ENCODE assay signal across 29 cellular contexts in the genomic region with DNA sequence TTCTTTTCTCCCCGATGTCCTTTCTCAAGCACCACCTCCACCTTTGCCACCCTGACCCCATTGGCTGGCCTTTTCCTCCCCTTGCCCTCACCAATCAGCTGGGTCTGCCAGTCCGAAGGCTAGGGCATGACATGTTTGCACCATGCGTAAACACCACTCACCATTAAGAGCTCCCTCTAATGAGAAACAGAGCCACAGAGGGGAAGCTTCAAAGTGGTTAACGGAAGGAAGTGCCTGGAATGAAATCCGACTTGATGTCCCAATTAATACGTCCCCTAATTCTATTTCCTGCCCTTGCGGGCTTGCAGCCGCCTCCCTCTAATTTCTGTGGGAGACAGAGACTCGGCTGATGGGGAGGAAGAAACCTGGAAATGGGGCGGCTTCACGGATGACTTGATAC.
"Had no signal": no experiment of that assay in that cellular context is flagged by ENCODE, and none has a peak within 500 bp of the region (broad histone marks: within the 10 kb centered on the region; RNA-seq: fewer than 3 reads in every experiment).

No MANE protein-coding gene starts in this region.

- H3K4me3 ChIP-seq: coronary artery, dorsolateral prefrontal cortex, heart right ventricle, left ventricle myocardium inferior, ovary, prostate gland, smooth muscle cell, upper lobe of right lung had no signal

- H3K27ac Mint-ChIP-seq: effector memory CD8-positive, alpha-beta T cell; naive thymus-derived CD4-positive, alpha-beta T cell; stimulated activated memory B cell treated with anti-CD40 and anti-IgM and Interleukin-4, amounts not matched to agents 10 μg/mL and 1 μg/mL and 100 μg/mL, for 72 hours; stimulated activated naive CD8-positive, alpha-beta T cell treated with anti-CD3 and anti-CD28 coated beads, Interleukin-15, amount 100 ng/mL, for 72 hours had no signal

- H3K27ac ChIP-seq: brain microvascular endothelial cell, coronary artery, dorsolateral prefrontal cortex, heart right ventricle, left ventricle myocardium inferior, ovary, prostate gland, upper lobe of right lung, VCaP had no signal

- H3K4me3 Mint-ChIP-seq: effector memory CD8-positive, alpha-beta T cell; naive thymus-derived CD4-positive, alpha-beta T cell; stimulated activated memory B cell treated with anti-CD40 and anti-IgM and Interleukin-4, amounts not matched to agents 10 μg/mL and 1 μg/mL and 100 μg/mL, for 72 hours; stimulated activated naive CD8-positive, alpha-beta T cell treated with anti-CD3 and anti-CD28 coated beads, Interleukin-15, amount 100 ng/mL, for 72 hours had no signal

- H3K36me3 Mint-ChIP-seq: naive thymus-derived CD4-positive, alpha-beta T cell; stimulated activated memory B cell treated with anti-CD40 and anti-IgM and Interleukin-4, amounts not matched to agents 10 μg/mL and 1 μg/mL and 100 μg/mL, for 72 hours had no signal

- H3K27me3 ChIP-seq: brain microvascular endothelial cell, ovary, upper lobe of right lung had no signal

- DNase-seq: activated CD4-positive, alpha-beta T cell treated with anti-CD3 and anti-CD28 coated beads for 48 hours; activated CD4-positive, alpha-beta T cell treated with anti-CD3 and anti-CD28 coated beads, Interleukin-2, amount 50 U/mL, for 48 hours; activated CD8-positive, alpha-beta memory T cell treated with anti-CD3 and anti-CD28 coated beads for 24 hours; activated CD8-positive, alpha-beta memory T cell treated with anti-CD3 and anti-CD28 coated beads, Interleukin-2, amount 50 U/mL, for 4 hours; activated gamma-delta T cell treated with Interleukin-2 at 50 U/mL for 16 hours; activated naive CD4-positive, alpha-beta T cell treated with anti-CD3 and anti-CD28 coated beads, Interleukin-2, amount 50 U/mL, for 16 hours; activated T-cell treated with anti-CD3 and anti-CD28 coated beads, Interleukin-2, amount 50 U/mL, for 1 hour; amniotic stem cell; brain microvascular endothelial cell; dorsolateral prefrontal cortex; effector memory CD8-positive, alpha-beta T cell; foreskin melanocyte; heart right ventricle; kidney glomerular epithelial cell; left ventricle myocardium inferior; naive thymus-derived CD4-positive, alpha-beta T cell; ovary; stimulated activated CD4-positive, alpha-beta T cell treated with anti-CD3 and anti-CD28 coated beads, Interleukin-1b, Interleukin-23, amount 100 ng/mL, for 48 hours; stimulated activated CD4-positive, alpha-beta T cell treated with anti-CD3 and anti-CD28 coated beads, Interleukin-4, amount 100 ng/mL, for 4 hours; stimulated activated CD8-positive, alpha-beta memory T cell treated with anti-CD3 and anti-CD28 coated beads, Interleukin-4, amount 100 ng/mL, for 48 hours; stimulated activated naive CD8-positive, alpha-beta T cell treated with anti-CD3 and anti-CD28 coated beads, Interleukin-15, amount 100 ng/mL, for 72 hours; substantia nigra; upper lobe of right lung had no signal

- ATAC-seq: activated CD4-positive, CD25-positive, alpha-beta regulatory T cell treated with anti-CD3 and anti-CD28 coated beads, Interleukin-2, amount 50 U/mL, for 24 hours; effector memory CD8-positive, alpha-beta T cell; naive thymus-derived CD4-positive, alpha-beta T cell; stimulated activated memory B cell treated with anti-CD40 and anti-IgM and Interleukin-4, amounts not matched to agents 10 μg/mL and 1 μg/mL and 100 μg/mL, for 72 hours; stimulated activated naive CD8-positive, alpha-beta T cell treated with anti-CD3 and anti-CD28 coated beads, Interleukin-15, amount 100 ng/mL, for 72 hours; upper lobe of right lung had no signal

- H3K4me2 ChIP-seq: smooth muscle cell had no signal

- H3K27me3 Mint-ChIP-seq: effector memory CD8-positive, alpha-beta T cell had no signal

- H3K4me1 ChIP-seq: prostate gland had no signal

- H3K9me3 ChIP-seq: heart right ventricle, ovary, prostate gland, upper lobe of right lung had no signal

- H3K36me3 ChIP-seq: brain microvascular endothelial cell, heart right ventricle, left ventricle myocardium inferior, ovary, prostate gland, upper lobe of right lung had no signal

- H3K4me1 Mint-ChIP-seq: naive thymus-derived CD4-positive, alpha-beta T cell; stimulated activated naive CD8-positive, alpha-beta T cell treated with anti-CD3 and anti-CD28 coated beads, Interleukin-15, amount 100 ng/mL, for 72 hours had no signal
